ENCODE assay signal across 12 cellular contexts in genomic region chr4:75490155-75490554, GRCh38. TPM values are rescaled to one million over a fixed set of nuclear protein-coding genes. Genes with fewer than 3 reads are reported as not detected.
DNase-seq lines count a peak whose midpoint lies in the region; ATAC-seq and TF ChIP-seq lines count a peak whose summit lies in the region.
"Had no signal": no experiment of that assay in that cellular context is flagged by ENCODE, and none has a peak within 500 bp of the region (broad histone marks: within the 10 kb centered on the region; RNA-seq: fewer than 3 reads in every experiment).

No MANE protein-coding gene starts in this region.

- H3K36me3 Mint-ChIP-seq in CD8-positive, alpha-beta memory T cell: peaks cover 0 to 74% (median 10%) of the 10 kb centered on the region in 3 donors
- peaks cover 31% of the 10 kb centered on the region for H3K36me3 Mint-ChIP-seq in T-cell
- H3K36me3 Mint-ChIP-seq: IgD-negative memory B cell had no signal

- H3K4me1 ChIP-seq in cardiac muscle cell (ENCODE audit: low read depth) (no peaks in the 10 kb centered on the region), SK-N-SH (ENCODE audit: control insufficient read depth in 1 of 2, insufficient read depth in 2 of 2, low read depth in 1 of 2, low read length in 1 of 2) (no peaks in the 10 kb centered on the region), transverse colon (peaks cover 0 to 12% (median 0%) of the 10 kb centered on the region in 4 donors)
- H3K4me1 ChIP-seq in CD8-positive, alpha-beta memory T cell (ENCODE audit: insufficient read depth, low read length): no peaks in the 10 kb centered on the region

- H3K79me2 ChIP-seq in SK-N-SH (ENCODE audit: insufficient read depth): no peaks in the 10 kb centered on the region

- H3K9me3 Mint-ChIP-seq in CD8-positive, alpha-beta memory T cell: no peaks in the 10 kb centered on the region
- no peaks in the 10 kb centered on the region for H3K9me3 Mint-ChIP-seq in T-cell
- H3K9me3 Mint-ChIP-seq: IgD-negative memory B cell had no signal

- WGBS in SK-N-SH (ENCODE audit: low lambda C conversion rate): 78% methylated on average over 2 of the region's 2 CpGs
- 59 to 67% methylated on average over 2 of the region's 2 CpGs for WGBS in transverse colon (ENCODE audit: low coverage in 1 of 2), 2 donors

- H3K27me3 Mint-ChIP-seq in CD8-positive, alpha-beta memory T cell: no peaks in the 10 kb centered on the region
- no peaks in the 10 kb centered on the region for H3K27me3 Mint-ChIP-seq in T-cell
- H3K27me3 Mint-ChIP-seq: IgD-negative memory B cell had no signal

- DNase-seq in cardiac muscle cell (ENCODE audit: low read depth in 1 of 2, low spot score in 1 of 2): peak in 1 of 2 donors; percentile 58
- no peak for DNase-seq in left cardiac atrium
- DNase-seq in SK-N-SH: no peak
- peak in 1 of 2 donors; percentile 20 for DNase-seq in foreskin fibroblast
- no peak for DNase-seq in transverse colon
- no peak for DNase-seq in CD8-positive, alpha-beta memory T cell
- DNase-seq in T-cell: no peak
- no peak for DNase-seq in DMS79 (lab: John Stamatoyannopoulos, UW)
- DNase-seq: DMS79 treated with DMSO at 0.1 percent for 48 hours; stimulated activated CD4-positive, alpha-beta T cell treated with anti-CD3 and anti-CD28 coated beads, Interleukin-15, amount 100 ng/mL, for 24 hours; T1000 had no signal

- no peak for ATAC-seq in left cardiac atrium
- ATAC-seq in T-cell (replicated peaks in 1 of 4): no peak

- H3K4me1 Mint-ChIP-seq in CD8-positive, alpha-beta memory T cell: peaks cover 8 to 15% (median 9%) of the 10 kb centered on the region in 3 donors
- H3K4me1 Mint-ChIP-seq in T-cell: peaks cover 0 to 4% (median 3%) of the 10 kb centered on the region in 3 donors

- no peak overlapping the region for H3K9ac ChIP-seq in SK-N-SH

- TF ChIP-seq CTCF in cardiac muscle cell (IDR thresholded peaks at IDR 0.05; ENCODE audit: low read depth, low read length) (peak; percentile 26), SK-N-SH (IDR thresholded peaks at IDR 0.05) (peak; percentile 45), foreskin fibroblast (IDR thresholded peaks at IDR 0.05; ENCODE audit: low read depth, low read length) (peak; percentile 16), transverse colon (IDR thresholded peaks at IDR 0.05) (peak in 3 of 5 experiments; percentile 13 to 26 (median 15))

- H3K4me2 ChIP-seq in SK-N-SH: no peak overlapping the region

- TF ChIP-seq POLR2A in transverse colon (IDR thresholded peaks at IDR 0.05): no peak

- H3F3A ChIP-seq in SK-N-SH (replicated peaks; ENCODE audit: insufficient read depth): peaks cover 6% of the 10 kb centered on the region

- H2AFZ ChIP-seq in SK-N-SH (ENCODE audit: low read depth): no peak overlapping the region

- POLR2A ChIA-PET in SK-N-SH (lab: Yijun Ruan, JAX): no interaction called here
- POLR2A ChIA-PET in CD8-positive, alpha-beta memory T cell (lab: Charles Lee): no interaction called here
- POLR2A ChIA-PET in T-cell (lab: Charles Lee): interaction anchor here in 1 of 2 donors (0.5 to 0.6 kb wide), 2 partner anchors 310 to 465 kb away, joined by 3 to 9 read pairs; no protein-coding TSS in a partner anchor

- H3K27ac Mint-ChIP-seq in CD8-positive, alpha-beta memory T cell: peak overlapping the region in 2 of 8 donors; percentile 15 to 29
- H3K27ac Mint-ChIP-seq in T-cell: no peak overlapping the region
- H3K27ac Mint-ChIP-seq: IgD-negative memory B cell had no signal

- no peak overlapping the region for H3K4me3 Mint-ChIP-seq in CD8-positive, alpha-beta memory T cell
- H3K4me3 Mint-ChIP-seq in T-cell: no peak overlapping the region
- H3K4me3 Mint-ChIP-seq: IgD-negative memory B cell had no signal

- TF ChIP-seq EP300 in SK-N-SH (IDR thresholded peaks at IDR 0.05; ENCODE audit: borderline replicate concordance in 1 of 2, low read depth in 1 of 2, low read length in 1 of 2) (no peak), transverse colon (IDR thresholded peaks at IDR 0.05; ENCODE audit: low read depth) (no peak)

- no peak overlapping the region for H3K27ac ChIP-seq in cardiac muscle cell
- H3K27ac ChIP-seq in SK-N-SH (ENCODE audit: low read depth in 2 of 2, low read length in 1 of 2): no peak overlapping the region
- H3K27ac ChIP-seq in transverse colon: no peak overlapping the region
- H3K27ac ChIP-seq in CD8-positive, alpha-beta memory T cell (ENCODE audit: low read depth, low read length): no peak overlapping the region

- TF ChIP-seq RAD21 in SK-N-SH (IDR thresholded peaks at IDR 0.05; ENCODE audit: low read length): peak; percentile 43

- H4K20me1 ChIP-seq in SK-N-SH (ENCODE audit: insufficient read depth): no peaks in the 10 kb centered on the region

- no peaks in the 10 kb centered on the region for H3K27me3 ChIP-seq in cardiac muscle cell
- no peaks in the 10 kb centered on the region for H3K27me3 ChIP-seq in SK-N-SH (ENCODE audit: insufficient read depth)
- no peaks in the 10 kb centered on the region for H3K27me3 ChIP-seq in transverse colon
- H3K27me3 ChIP-seq in CD8-positive, alpha-beta memory T cell (ENCODE audit: insufficient read depth, low read length, poor library complexity, severe bottlenecking): no peaks in the 10 kb centered on the region

- H3K4me3 ChIP-seq in cardiac muscle cell (no peak overlapping the region), SK-N-SH (ENCODE audit: low read depth in 2 of 2, low read length in 1 of 2) (no peak overlapping the region), foreskin fibroblast (ENCODE audit: low read depth in 1 of 2, low read length in 2 of 2) (no peak overlapping the region), transverse colon (no peak overlapping the region)
- H3K4me3 ChIP-seq in CD8-positive, alpha-beta memory T cell (ENCODE audit: low read length): no peak overlapping the region

- H3K9me2 ChIP-seq in SK-N-SH: no peaks in the 10 kb centered on the region; the same call in 1 of the 2 replicates

- CTCF ChIA-PET in SK-N-SH (lab: Yijun Ruan, JAX) (interaction anchor here (0.7 to 1.6 kb wide), 4 partner anchors 16 to 616 kb away, joined by 3 to 5 read pairs (median 4); partner anchors contain the start of gene ODAPH), T-cell (lab: Charles Lee) (interaction anchor here in 1 of 2 donors (1.6 kb wide), 1 partner anchor 494 kb away, joined by 4 read pairs; no protein-coding TSS in a partner anchor)
- CTCF ChIA-PET in CD8-positive, alpha-beta memory T cell (lab: Charles Lee): no interaction called here

- intact Hi-C loops in left cardiac atrium (cut with DNase I): no loop called here
- intact Hi-C loops in transverse colon (cut with DNase I; ENCODE audit: low total_unique reads): no loop called here

- in situ Hi-C loops in transverse colon (cut with MboI; ENCODE audit: low pct_ligation_motif_present in 1 of 4, low pct_unique_long_range_greater_than_20kb in 1 of 4, low sequenced_read_pairs in 3 of 4): no loop called here

- H3K9me3 ChIP-seq in cardiac muscle cell (ENCODE audit: low read depth) (no peaks in the 10 kb centered on the region), SK-N-SH (no peaks in the 10 kb centered on the region), transverse colon (no peaks in the 10 kb centered on the region)
- H3K9me3 ChIP-seq in CD8-positive, alpha-beta memory T cell (ENCODE audit: low read length): no peaks in the 10 kb centered on the region

- H3K36me3 ChIP-seq in cardiac muscle cell (peaks cover 70% of the 10 kb centered on the region), SK-N-SH (replicated peaks in 1 of 2; ENCODE audit: control insufficient read depth in 1 of 2, insufficient read depth in 2 of 2, low read length in 1 of 2) (peaks cover 50 to 67% of the 10 kb centered on the region in 2 experiments), transverse colon (peaks cover 0 to 51% (median 15%) of the 10 kb centered on the region in 4 donors)
- peaks cover 36% of the 10 kb centered on the region for H3K36me3 ChIP-seq in CD8-positive, alpha-beta memory T cell (ENCODE audit: insufficient read depth, low read length)

TF ChIP-seq in SK-N-SH, 30 proteins besides CTCF, POLR2A, EP300 and RAD21 (continues in another document):
- no peak for TF ChIP-seq FOXJ3 (CRISPR knock-in tag; IDR thresholded peaks at IDR 0.05)
- no peak for TF ChIP-seq TAF1 (IDR thresholded peaks at IDR 0.05; ENCODE audit: borderline replicate concordance, low read depth, low read length)
- no peak for TF ChIP-seq NFIC (IDR thresholded peaks at IDR 0.05; ENCODE audit: borderline replicate concordance)
- TF ChIP-seq RCOR1 (IDR thresholded peaks at IDR 0.05; ENCODE audit: low read length): no peak
- no peak for TF ChIP-seq SMC3 (IDR thresholded peaks at IDR 0.05; ENCODE audit: low read depth, low read length)

RNA-seq across cellular contexts. Expression of gene RCHY1, which starts 24.0 kb away (rescaled TPM):
- total RNA-seq in cardiac muscle cell (16.5 and 22.3 TPM in 2 replicates), left cardiac atrium (10 to 100 TPM; 52.3 to 57.3 TPM), transverse colon (10 to 100 TPM in 3 of 4 donors, 1 to 10 TPM in 1; 5.2 to 34.8 (median 22.4) TPM), T-cell (10 to 100 TPM; 28.3 to 33.8 (median 30.3) TPM)
- polyA plus RNA-seq in cardiac muscle cell (29.6 and 52.5 TPM in 2 replicates), SK-N-SH (2012; rRNA removed) (13.5 and 17.4 TPM in 2 replicates)
- polyA plus RNA-seq in SK-N-SH (2012; cell fraction: cytosol; rRNA removed): 29.3 and 36.9 TPM in 2 replicates
- 4.1 and 14.0 TPM in 2 replicates for polyA plus RNA-seq in SK-N-SH (2012; cell fraction: nucleus; rRNA removed)
- 10 to 100 TPM; 27.9 to 31.7 TPM for total RNA-seq in CD8-positive, alpha-beta memory T cell
- polyA plus RNA-seq in CD8-positive, alpha-beta memory T cell: 42.2 TPM

RNA-seq across cellular contexts. Expression of gene THAP6, which starts 24.1 kb away (rescaled TPM):
- 14.0 and 16.8 TPM in 2 replicates for total RNA-seq in cardiac muscle cell
- 22.2 and 35.6 TPM in 2 replicates for polyA plus RNA-seq in cardiac muscle cell
- total RNA-seq in left cardiac atrium: 10 to 100 TPM; 16.2 to 20.3 TPM
- 6.9 and 9.6 TPM in 2 replicates for polyA plus RNA-seq in SK-N-SH (2012; rRNA removed)
- polyA plus RNA-seq in SK-N-SH (2012; cell fraction: cytosol; rRNA removed): 5.8 and 7.2 TPM in 2 replicates
- polyA plus RNA-seq in SK-N-SH (2012; cell fraction: nucleus; rRNA removed): 13.3 and 31.3 TPM in 2 replicates
- total RNA-seq in transverse colon: 10 to 100 TPM; 16.8 to 39.6 (median 27.6) TPM
- total RNA-seq in CD8-positive, alpha-beta memory T cell: 10 to 100 TPM; 22.7 to 23.2 TPM
- polyA plus RNA-seq in CD8-positive, alpha-beta memory T cell: 13.8 TPM
- 10 to 100 TPM; 24.4 to 35.5 (median 29.6) TPM for total RNA-seq in T-cell
